In the genomic region with DNA sequence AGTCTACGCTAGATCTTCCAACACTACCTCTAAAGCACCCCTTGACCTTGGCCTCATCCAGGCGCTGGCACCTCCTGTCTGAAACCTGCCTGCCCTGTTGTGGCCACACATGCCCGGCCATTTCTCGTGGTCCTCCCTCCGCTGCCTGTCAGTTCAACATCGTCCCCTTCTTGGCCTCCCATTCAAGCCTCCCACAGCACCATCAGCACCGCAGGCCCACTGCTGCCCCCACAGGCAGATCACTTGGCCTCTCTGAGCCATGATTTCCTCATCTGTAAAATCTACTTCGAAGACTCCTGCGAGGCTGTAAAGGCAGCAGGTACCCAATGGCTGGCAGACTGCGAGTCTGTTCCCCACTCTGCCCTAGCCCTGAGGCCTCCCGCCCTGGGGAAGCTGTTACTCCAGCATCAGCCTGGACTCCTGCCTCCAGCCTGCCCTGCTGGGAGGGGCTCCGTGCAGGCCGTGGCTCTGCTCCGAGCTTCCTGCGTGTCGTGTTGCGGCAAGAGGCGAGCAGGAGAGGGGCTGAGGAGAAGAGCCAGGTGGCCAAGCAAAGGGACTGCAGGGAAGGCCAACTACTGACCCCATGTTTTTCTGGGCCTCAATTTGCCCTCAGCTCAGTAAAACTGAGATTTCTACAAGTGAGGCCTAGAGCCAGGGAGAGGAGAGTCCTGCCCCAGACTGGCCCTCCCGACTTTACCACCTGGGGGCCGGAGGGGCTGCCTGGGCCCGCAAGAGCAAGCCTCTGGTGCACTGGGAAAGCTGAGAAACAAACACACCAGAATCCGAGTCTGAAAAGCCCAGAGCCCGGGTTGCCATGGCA, we compare ENCODE assay signal across 11 cellular contexts.
DNase-seq lines count a peak whose midpoint lies in the region; ATAC-seq and TF ChIP-seq lines count a peak whose summit lies in the region.
"Had no signal": no experiment of that assay in that cellular context is flagged by ENCODE, and none has a peak within 500 bp of the region (broad histone marks: within the 10 kb centered on the region; RNA-seq: fewer than 3 reads in every experiment).

No MANE protein-coding gene starts in this region.

- TF ChIP-seq CTCF in DOHH2 (IDR thresholded peaks at IDR 0.05; ENCODE audit: low read depth, low read length, poor library complexity, severe bottlenecking): peak; percentile 19
- TF ChIP-seq CTCF in foreskin fibroblast (IDR thresholded peaks at IDR 0.05; ENCODE audit: low read depth, low read length): peak; percentile 9
- TF ChIP-seq CTCF in colonic mucosa (IDR thresholded peaks at IDR 0.05): no peak

- H3K9me2 ChIP-seq in DOHH2 (replicated peaks; ENCODE audit: control insufficient read depth, low read length): no peaks in the 10 kb centered on the region

- intact Hi-C loops in colonic mucosa (cut with DNase I): no loop called here

- H3K9me3 ChIP-seq in DOHH2 (ENCODE audit: control insufficient read depth, insufficient read depth, low read length) (no peaks in the 10 kb centered on the region), colonic mucosa (no peaks in the 10 kb centered on the region)

- no peaks in the 10 kb centered on the region for H3K79me2 ChIP-seq in DOHH2 (ENCODE audit: control insufficient read depth, low read length)

- H3K4me1 ChIP-seq in DOHH2 (ENCODE audit: control insufficient read depth, low read length) (no peaks in the 10 kb centered on the region), colonic mucosa (no peaks in the 10 kb centered on the region)

- H3K4me3 ChIP-seq in DOHH2 (ENCODE audit: low read length) (no peak overlapping the region), foreskin fibroblast (ENCODE audit: low read depth in 1 of 2, low read length in 2 of 2) (no peak overlapping the region), colonic mucosa (no peak overlapping the region)

- no peak overlapping the region for H3K27ac ChIP-seq in DOHH2 (ENCODE audit: low read depth, low read length)
- H3K27ac ChIP-seq in colonic mucosa: no peak overlapping the region

- ATAC-seq in GM19035 (IDR thresholded peaks at IDR 0.05; ENCODE audit: unreplicated experiment): no peak

- no peaks in the 10 kb centered on the region for H4K20me1 ChIP-seq in DOHH2 (ENCODE audit: control insufficient read depth, insufficient read depth, low read depth, low read length)

- H3K4me2 ChIP-seq in DOHH2 (ENCODE audit: low read length): no peak overlapping the region

- no peak overlapping the region for H3K9ac ChIP-seq in colonic mucosa (ENCODE audit: low read depth in 2 of 2, low read length in 2 of 2)

- DNase-seq in SK-N-DZ (ENCODE audit: low spot score): peak; percentile 79
- no peak for DNase-seq in foreskin fibroblast
- DNase-seq in putamen (ENCODE audit: low spot score): peak; percentile 66
- DNase-seq in GM03348 (ENCODE audit: low spot score): no peak
- DNase-seq in GM19238 (ENCODE audit: insufficient read length, low spot score): no peak
- DNase-seq in colonic mucosa: no peak
- DNase-seq: CD8-positive, alpha-beta memory T cell; NCI-H1105 treated with DMSO at 0.1 percent for 48 hours; NCI-H510A had no signal

- H3F3A ChIP-seq in DOHH2 (ENCODE audit: control insufficient read depth, insufficient read depth): no peaks in the 10 kb centered on the region

- H3K27me3 ChIP-seq in DOHH2 (ENCODE audit: control insufficient read depth, low read length): no peaks in the 10 kb centered on the region
- no peaks in the 10 kb centered on the region for H3K27me3 ChIP-seq in colonic mucosa

- H3K36me3 ChIP-seq in DOHH2 (ENCODE audit: control insufficient read depth, low read length) (no peaks in the 10 kb centered on the region), colonic mucosa (peaks cover 7% of the 10 kb centered on the region)

Comparison
In these comparisons a context has a peak if more than half of its experiments do, and no peak if none do; other contexts are left out.
1. DNase-seq: peak in SK-N-DZ (single experiment) and putamen (single experiment); none in foreskin fibroblast (0 of 2), GM03348 (single experiment), GM19238 (single experiment) and colonic mucosa (single experiment).